8 cellular contexts compared by ENCODE assay signal in genomic region chr1:183022202-183023145, GRCh38. TPM values are rescaled to one million over a fixed set of nuclear protein-coding genes. Genes with fewer than 3 reads are reported as not detected.
DNase-seq lines count a peak whose midpoint lies in the region; ATAC-seq and TF ChIP-seq lines count a peak whose summit lies in the region.

No MANE protein-coding gene starts in this region.

- peaks cover 0 to 38% (median 18%) of the 10 kb centered on the region in 4 donors for H3K4me1 ChIP-seq in tibial artery

- H3K27me3 Mint-ChIP-seq in activated T-helper 1 cell treated with anti-CD3 and anti-CD28 coated beads, Interleukin-12 subunit alpha, Interleukin-12 subunit beta, Interleukin-2, Interleukin-4 antibody, amounts not matched to agents 30 ng/mL and 10 ng/mL and 1 ng/mL, durations not matched to agents 14 hours and 24 hours and 36 hours (ENCODE audit: insufficient read depth), result peaks cover 77% of the 10 kb centered on the region
- H3K27me3 Mint-ChIP-seq in naive thymus-derived CD8-positive, alpha-beta T cell, result peaks cover 48 to 67% (median 58%) of the 10 kb centered on the region in 5 donors

- peak overlapping the region; percentile 74 for H3K4me3 Mint-ChIP-seq in activated T-helper 1 cell treated with anti-CD3 and anti-CD28 coated beads, Interleukin-12 subunit alpha, Interleukin-12 subunit beta, Interleukin-2, Interleukin-4 antibody, amounts not matched to agents 30 ng/mL and 10 ng/mL and 1 ng/mL, durations not matched to agents 14 hours and 24 hours and 36 hours
- peak overlapping the region; percentile 16 to 80 (median 59) for H3K4me3 Mint-ChIP-seq in naive thymus-derived CD8-positive, alpha-beta T cell

- H3K36me3 ChIP-seq in tibial artery, result no peaks in the 10 kb centered on the region

- H3K27ac ChIP-seq in tibial artery, result peak overlapping the region; percentile 97 to 99

- H3K4me1 Mint-ChIP-seq in activated T-helper 1 cell treated with anti-CD3 and anti-CD28 coated beads, Interleukin-12 subunit alpha, Interleukin-12 subunit beta, Interleukin-2, Interleukin-4 antibody, amounts not matched to agents 30 ng/mL and 10 ng/mL and 1 ng/mL, durations not matched to agents 14 hours and 24 hours and 36 hours (ENCODE audit: low read depth), result peaks cover 20% of the 10 kb centered on the region
- peaks cover 12 to 27% (median 16%) of the 10 kb centered on the region in 4 donors for H3K4me1 Mint-ChIP-seq in naive thymus-derived CD8-positive, alpha-beta T cell

- TF ChIP-seq CTCF in foreskin fibroblast (IDR thresholded peaks at IDR 0.05; ENCODE audit: low read depth, low read length) (no peak), tibial artery (IDR thresholded peaks at IDR 0.05) (no peak)

- H3K9me3 ChIP-seq in tibial artery, result no peaks in the 10 kb centered on the region

- intact Hi-C loops in activated T-helper 1 cell treated with anti-CD3 and anti-CD28 coated beads, Interleukin-12 subunit alpha, Interleukin-12 subunit beta, Interleukin-2, Interleukin-4 antibody, amounts not matched to agents 30 ng/mL and 10 ng/mL and 1 ng/mL, durations not matched to agents 14 hours and 24 hours and 36 hours (cut with micrococcal nuclease), result loop anchor here (5.0 to 10.0 kb wide), 2 partner anchors 170 to 778 kb away; no protein-coding TSS in a partner anchor
- intact Hi-C loops in tibial artery (cut with DNase I; ENCODE audit: low total_unique reads), result loop anchor here (5.0 to 10.0 kb wide), 2 partner anchors 55 to 202 kb away; no protein-coding TSS in a partner anchor

- ATAC-seq in HG02840 (IDR thresholded peaks at IDR 0.05; ENCODE audit: low FRiP score, unreplicated experiment), result peak; percentile 41
- ATAC-seq in naive thymus-derived CD8-positive, alpha-beta T cell, result peak in 1 of 2 donors; percentile 26

- peaks cover 2% of the 10 kb centered on the region for H3K36me3 Mint-ChIP-seq in activated T-helper 1 cell treated with anti-CD3 and anti-CD28 coated beads, Interleukin-12 subunit alpha, Interleukin-12 subunit beta, Interleukin-2, Interleukin-4 antibody, amounts not matched to agents 30 ng/mL and 10 ng/mL and 1 ng/mL, durations not matched to agents 14 hours and 24 hours and 36 hours (ENCODE audit: low read depth)
- peaks cover 0 to 18% (median 7%) of the 10 kb centered on the region in 3 donors for H3K36me3 Mint-ChIP-seq in naive thymus-derived CD8-positive, alpha-beta T cell

- H3K27me3 ChIP-seq in tibial artery, result no peaks in the 10 kb centered on the region

- H3K4me3 ChIP-seq in foreskin fibroblast (ENCODE audit: low read depth in 1 of 2, low read length in 2 of 2), result peak overlapping the region; percentile 64 to 66
- H3K4me3 ChIP-seq in tibial artery, result peak overlapping the region; percentile 77 to 86

- no peaks in the 10 kb centered on the region for H3K9me3 Mint-ChIP-seq in activated T-helper 1 cell treated with anti-CD3 and anti-CD28 coated beads, Interleukin-12 subunit alpha, Interleukin-12 subunit beta, Interleukin-2, Interleukin-4 antibody, amounts not matched to agents 30 ng/mL and 10 ng/mL and 1 ng/mL, durations not matched to agents 14 hours and 24 hours and 36 hours
- H3K9me3 Mint-ChIP-seq in naive thymus-derived CD8-positive, alpha-beta T cell, result peaks cover 0 to 17% (median 4%) of the 10 kb centered on the region in 9 donors

- POLR2A ChIA-PET in naive thymus-derived CD8-positive, alpha-beta T cell (lab: Charles Lee), result no interaction called here

- peak overlapping the region; percentile 49 for H3K27ac Mint-ChIP-seq in activated T-helper 1 cell treated with anti-CD3 and anti-CD28 coated beads, Interleukin-12 subunit alpha, Interleukin-12 subunit beta, Interleukin-2, Interleukin-4 antibody, amounts not matched to agents 30 ng/mL and 10 ng/mL and 1 ng/mL, durations not matched to agents 14 hours and 24 hours and 36 hours
- H3K27ac Mint-ChIP-seq in naive thymus-derived CD8-positive, alpha-beta T cell, result peak overlapping the region in 3 of 10 donors; percentile 22 to 57 (median 43)

- DNase-seq in activated effector memory CD4-positive, alpha-beta T cell treated with anti-CD3 and anti-CD28 coated beads, Interleukin-2, amount 50 U/mL, for 16 hours, result peak; percentile 64
- no peak for DNase-seq in activated effector memory CD4-positive, alpha-beta T cell treated with Interleukin-2 at 50 U/mL for 16 hours
- DNase-seq in NCI-H446 treated with DMSO at 0.1 percent for 48 hours (lab: John Stamatoyannopoulos, UW) (peak; percentile 81), foreskin fibroblast (peak; percentile 96 to 98), tibial artery (peak; percentile 92 to 96)
- DNase-seq in activated T-helper 1 cell treated with anti-CD3 and anti-CD28 coated beads, Interleukin-12 subunit alpha, Interleukin-12 subunit beta, Interleukin-2, Interleukin-4 antibody, amounts not matched to agents 30 ng/mL and 10 ng/mL and 1 ng/mL, durations not matched to agents 14 hours and 24 hours and 36 hours (ENCODE audit: low spot score), result peak; percentile 1
- peak in 4 of 10 donors; percentile 5 to 61 (median 16) for DNase-seq in naive thymus-derived CD8-positive, alpha-beta T cell

RNA-seq across cellular contexts. Expression of gene LAMC1, which starts 0.7 kb away (rescaled TPM):
- total RNA-seq in activated T-helper 1 cell treated with anti-CD3 and anti-CD28 coated beads, Interleukin-12 subunit alpha, Interleukin-12 subunit beta, Interleukin-2, Interleukin-4 antibody, amounts not matched to agents 30 ng/mL and 10 ng/mL and 1 ng/mL, durations not matched to agents 14 hours and 24 hours and 36 hours, result 0.44 and 0.49 TPM in 2 replicates
- under 1 TPM; 0.93 to 0.99 TPM for total RNA-seq in naive thymus-derived CD8-positive, alpha-beta T cell
- not detected for polyA plus RNA-seq in naive thymus-derived CD8-positive, alpha-beta T cell
